In genomic region chr1:217062566-217062965, GRCh38 we compare ENCODE assay signal across 22 cellular contexts.
"Had no signal": no experiment of that assay in that cellular context is flagged by ENCODE, and none has a peak within 500 bp of the region (broad histone marks: within the 10 kb centered on the region; RNA-seq: fewer than 3 reads in every experiment).

No MANE protein-coding gene starts in this region.

- H3K9me3 ChIP-seq: heart right ventricle, left lung, tibial artery had no signal

- H3K27me3 ChIP-seq: heart right ventricle, left lung, tibial artery had no signal

- H3K4me3 Mint-ChIP-seq: activated CD4-positive, alpha-beta memory T cell treated with anti-CD3 and anti-CD28 coated beads, Interleukin-2, amount 10 ng/mL, durations not matched to agents 7 days and 5 days; activated CD4-positive, alpha-beta T cell treated with anti-CD3 and anti-CD28 coated beads, Interleukin-2, amount 10 ng/mL, durations not matched to agents 24 days and 14 days; activated naive CD4-positive, alpha-beta T cell treated with anti-CD3 and anti-CD28 coated beads for 36 hours; activated naive CD8-positive, alpha-beta T cell treated with anti-CD3 and anti-CD28 coated beads, Interleukin-2, amount 10 ng/mL, durations not matched to agents 7 days and 5 days; activated T-cell treated with anti-CD3 and anti-CD28 coated beads, Interleukin-2, amount 50 U/mL, for 72 hours; endodermal cell; T-cell; T-helper 2 cell treated with Interferon-gamma antibody and Interleukin-4, amounts not matched to agents 5 μg/mL and 100 μg/mL, for 36 hours had no signal

- H3K4me1 Mint-ChIP-seq: activated CD4-positive, alpha-beta memory T cell treated with anti-CD3 and anti-CD28 coated beads, Interleukin-2, amount 10 ng/mL, durations not matched to agents 7 days and 5 days; activated CD4-positive, alpha-beta T cell treated with anti-CD3 and anti-CD28 coated beads, Interleukin-2, amount 10 ng/mL, durations not matched to agents 24 days and 14 days; activated naive CD8-positive, alpha-beta T cell treated with anti-CD3 and anti-CD28 coated beads, Interleukin-2, amount 10 ng/mL, durations not matched to agents 7 days and 5 days; T-cell had no signal

- H3K4me3 ChIP-seq: heart right ventricle, left lung, tibial artery had no signal

- ATAC-seq: activated CD4-positive, CD25-positive, alpha-beta regulatory T cell treated with anti-CD3 and anti-CD28 coated beads, Interleukin-2, amount 50 U/mL, for 24 hours; activated T-cell treated with anti-CD3 and anti-CD28 coated beads, Interleukin-2, amount 50 U/mL, for 72 hours; left lung; stimulated activated naive CD8-positive, alpha-beta T cell treated with anti-CD3 and anti-CD28 coated beads, Interleukin-15, Interleukin-2, amounts not matched to agents 100 U/mL and 50 U/mL, for 24 hours; T-cell had no signal

- H3K36me3 Mint-ChIP-seq: activated naive CD8-positive, alpha-beta T cell treated with anti-CD3 and anti-CD28 coated beads, Interleukin-2, amount 10 ng/mL, durations not matched to agents 7 days and 5 days; T-cell had no signal

- H3K4me1 ChIP-seq: left lung, tibial artery had no signal

- H3K36me3 ChIP-seq: heart right ventricle, left lung, tibial artery had no signal

- H3K27ac ChIP-seq: epithelial cell of prostate, left lung, tibial artery, VCaP had no signal

- H3K27ac Mint-ChIP-seq: activated CD4-positive, alpha-beta memory T cell treated with anti-CD3 and anti-CD28 coated beads, Interleukin-2, amount 10 ng/mL, durations not matched to agents 7 days and 5 days; activated CD4-positive, alpha-beta T cell treated with anti-CD3 and anti-CD28 coated beads, Interleukin-2, amount 10 ng/mL, durations not matched to agents 24 days and 14 days; activated naive CD4-positive, alpha-beta T cell treated with anti-CD3 and anti-CD28 coated beads for 36 hours; activated naive CD8-positive, alpha-beta T cell treated with anti-CD3 and anti-CD28 coated beads, Interleukin-2, amount 10 ng/mL, durations not matched to agents 7 days and 5 days; activated T-cell treated with anti-CD3 and anti-CD28 coated beads, Interleukin-2, amount 50 U/mL, for 72 hours; endodermal cell; T-cell; T-helper 2 cell treated with Interferon-gamma antibody and Interleukin-4, amounts not matched to agents 5 μg/mL and 100 μg/mL, for 36 hours had no signal

- H3K9me3 Mint-ChIP-seq: activated CD4-positive, alpha-beta T cell treated with anti-CD3 and anti-CD28 coated beads, Interleukin-2, amount 10 ng/mL, durations not matched to agents 24 days and 14 days; activated naive CD8-positive, alpha-beta T cell treated with anti-CD3 and anti-CD28 coated beads, Interleukin-2, amount 10 ng/mL, durations not matched to agents 7 days and 5 days; endodermal cell; T-helper 2 cell treated with Interferon-gamma antibody and Interleukin-4, amounts not matched to agents 5 μg/mL and 100 μg/mL, for 36 hours had no signal

- DNase-seq: activated CD4-positive, alpha-beta memory T cell treated with anti-CD3 and anti-CD28 coated beads, Interleukin-2, amount 10 ng/mL, durations not matched to agents 7 days and 5 days; activated CD4-positive, alpha-beta T cell treated with anti-CD3 and anti-CD28 coated beads, Interleukin-2, amount 10 ng/mL, durations not matched to agents 24 days and 14 days; activated effector memory CD4-positive, alpha-beta T cell treated with Interleukin-2 at 50 U/mL for 16 hours; activated naive CD4-positive, alpha-beta T cell treated with anti-CD3 and anti-CD28 coated beads for 36 hours; activated naive CD8-positive, alpha-beta T cell treated with anti-CD3 and anti-CD28 coated beads, Interleukin-2, amount 10 ng/mL, durations not matched to agents 7 days and 5 days; activated T-cell treated with anti-CD3 and anti-CD28 coated beads, Interleukin-2, amount 50 U/mL, for 72 hours; amniotic stem cell; cortex of kidney; heart right ventricle; left lung; mammary epithelial cell; occipital lobe; stimulated activated CD4-positive, alpha-beta T cell treated with anti-CD3 and anti-CD28 coated beads, Interleukin-12 subunit alpha, Interleukin-12 subunit beta, amount 100 ng/mL, for 4 hours; stimulated activated CD4-positive, alpha-beta T cell treated with anti-CD3 and anti-CD28 coated beads, Interleukin-4, amount 100 ng/mL, for 4 hours; stimulated activated naive CD8-positive, alpha-beta T cell treated with anti-CD3 and anti-CD28 coated beads, Interleukin-15, Interleukin-2, amounts not matched to agents 100 U/mL and 50 U/mL, for 24 hours; T-cell; tibial artery had no signal

- H3K27me3 Mint-ChIP-seq: activated CD4-positive, alpha-beta memory T cell treated with anti-CD3 and anti-CD28 coated beads, Interleukin-2, amount 10 ng/mL, durations not matched to agents 7 days and 5 days; activated CD4-positive, alpha-beta T cell treated with anti-CD3 and anti-CD28 coated beads, Interleukin-2, amount 10 ng/mL, durations not matched to agents 24 days and 14 days; activated naive CD8-positive, alpha-beta T cell treated with anti-CD3 and anti-CD28 coated beads, Interleukin-2, amount 10 ng/mL, durations not matched to agents 7 days and 5 days; T-cell had no signal
